ENCODE assay signal across 1 cellular context in genomic region chr1:91929246-91929645, GRCh38.
TF ChIP-seq lines count a peak whose summit lies in the region.

No MANE protein-coding gene starts in this region.

TF ChIP-seq in GM23338, 12 proteins besides CTCF, POLR2A, EP300 and RAD21 (continued from another document):
- TF ChIP-seq, protein P1, sequence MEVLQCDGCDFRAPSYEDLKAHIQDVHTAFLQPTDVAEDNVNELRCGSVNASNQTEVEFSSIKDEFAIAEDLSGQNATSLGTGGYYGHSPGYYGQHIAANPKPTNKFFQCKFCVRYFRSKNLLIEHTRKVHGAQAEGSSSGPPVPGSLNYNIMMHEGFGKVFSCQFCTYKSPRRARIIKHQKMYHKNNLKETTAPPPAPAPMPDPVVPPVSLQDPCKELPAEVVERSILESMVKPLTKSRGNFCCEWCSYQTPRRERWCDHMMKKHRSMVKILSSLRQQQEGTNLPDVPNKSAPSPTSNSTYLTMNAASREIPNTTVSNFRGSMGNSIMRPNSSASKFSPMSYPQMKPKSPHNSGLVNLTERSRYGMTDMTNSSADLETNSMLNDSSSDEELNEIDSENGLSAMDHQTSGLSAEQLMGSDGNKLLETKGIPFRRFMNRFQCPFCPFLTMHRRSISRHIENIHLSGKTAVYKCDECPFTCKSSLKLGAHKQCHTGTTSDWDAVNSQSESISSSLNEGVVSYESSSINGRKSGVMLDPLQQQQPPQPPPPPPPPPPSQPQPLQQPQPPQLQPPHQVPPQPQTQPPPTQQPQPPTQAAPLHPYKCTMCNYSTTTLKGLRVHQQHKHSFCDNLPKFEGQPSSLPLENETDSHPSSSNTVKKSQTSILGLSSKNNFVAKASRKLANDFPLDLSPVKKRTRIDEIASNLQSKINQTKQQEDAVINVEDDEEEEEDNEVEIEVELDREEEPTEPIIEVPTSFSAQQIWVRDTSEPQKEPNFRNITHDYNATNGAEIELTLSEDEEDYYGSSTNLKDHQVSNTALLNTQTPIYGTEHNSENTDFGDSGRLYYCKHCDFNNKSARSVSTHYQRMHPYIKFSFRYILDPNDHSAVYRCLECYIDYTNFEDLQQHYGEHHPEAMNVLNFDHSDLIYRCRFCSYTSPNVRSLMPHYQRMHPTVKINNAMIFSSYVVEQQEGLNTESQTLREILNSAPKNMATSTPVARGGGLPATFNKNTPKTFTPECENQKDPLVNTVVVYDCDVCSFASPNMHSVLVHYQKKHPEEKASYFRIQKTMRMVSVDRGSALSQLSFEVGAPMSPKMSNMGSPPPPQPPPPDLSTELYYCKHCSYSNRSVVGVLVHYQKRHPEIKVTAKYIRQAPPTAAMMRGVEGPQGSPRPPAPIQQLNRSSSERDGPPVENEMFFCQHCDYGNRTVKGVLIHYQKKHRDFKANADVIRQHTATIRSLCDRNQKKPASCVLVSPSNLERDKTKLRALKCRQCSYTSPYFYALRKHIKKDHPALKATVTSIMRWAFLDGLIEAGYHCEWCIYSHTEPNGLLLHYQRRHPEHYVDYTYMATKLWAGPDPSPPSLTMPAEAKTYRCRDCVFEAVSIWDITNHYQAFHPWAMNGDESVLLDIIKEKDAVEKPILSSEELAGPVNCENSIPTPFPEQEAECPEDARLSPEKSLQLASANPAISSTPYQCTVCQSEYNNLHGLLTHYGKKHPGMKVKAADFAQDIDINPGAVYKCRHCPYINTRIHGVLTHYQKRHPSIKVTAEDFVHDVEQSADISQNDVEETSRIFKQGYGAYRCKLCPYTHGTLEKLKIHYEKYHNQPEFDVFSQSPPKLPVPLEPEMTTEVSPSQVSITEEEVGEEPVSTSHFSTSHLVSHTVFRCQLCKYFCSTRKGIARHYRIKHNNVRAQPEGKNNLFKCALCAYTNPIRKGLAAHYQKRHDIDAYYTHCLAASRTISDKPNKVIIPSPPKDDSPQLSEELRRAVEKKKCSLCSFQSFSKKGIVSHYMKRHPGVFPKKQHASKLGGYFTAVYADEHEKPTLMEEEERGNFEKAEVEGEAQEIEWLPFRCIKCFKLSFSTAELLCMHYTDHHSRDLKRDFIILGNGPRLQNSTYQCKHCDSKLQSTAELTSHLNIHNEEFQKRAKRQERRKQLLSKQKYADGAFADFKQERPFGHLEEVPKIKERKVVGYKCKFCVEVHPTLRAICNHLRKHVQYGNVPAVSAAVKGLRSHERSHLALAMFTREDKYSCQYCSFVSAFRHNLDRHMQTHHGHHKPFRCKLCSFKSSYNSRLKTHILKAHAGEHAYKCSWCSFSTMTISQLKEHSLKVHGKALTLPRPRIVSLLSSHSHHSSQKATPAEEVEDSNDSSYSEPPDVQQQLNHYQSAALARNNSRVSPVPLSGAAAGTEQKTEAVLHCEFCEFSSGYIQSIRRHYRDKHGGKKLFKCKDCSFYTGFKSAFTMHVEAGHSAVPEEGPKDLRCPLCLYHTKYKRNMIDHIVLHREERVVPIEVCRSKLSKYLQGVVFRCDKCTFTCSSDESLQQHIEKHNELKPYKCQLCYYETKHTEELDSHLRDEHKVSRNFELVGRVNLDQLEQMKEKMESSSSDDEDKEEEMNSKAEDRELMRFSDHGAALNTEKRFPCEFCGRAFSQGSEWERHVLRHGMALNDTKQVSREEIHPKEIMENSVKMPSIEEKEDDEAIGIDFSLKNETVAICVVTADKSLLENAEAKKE (CRISPR knock-in tag; IDR thresholded peaks at IDR 0.05): no peak
- TF ChIP-seq ETS1 (IDR thresholded peaks at IDR 0.05) (no peak), STAT1 (IDR thresholded peaks at IDR 0.05; ENCODE audit: unreplicated experiment) (no peak), ZNF331 (CRISPR knock-in tag; IDR thresholded peaks at IDR 0.05; ENCODE audit: low read depth) (no peak), EZH2phosphoT487 (IDR thresholded peaks at IDR 0.05; ENCODE audit: unreplicated experiment) (no peak), REST (IDR thresholded peaks at IDR 0.05; ENCODE audit: unreplicated experiment) (no peak), POLR2AphosphoS5 (IDR thresholded peaks at IDR 0.05; ENCODE audit: low read depth) (no peak), EZH2 (IDR thresholded peaks at IDR 0.05; ENCODE audit: low read depth, unreplicated experiment) (no peak)
